19 cellular contexts compared by ENCODE assay signal in the genomic region with DNA sequence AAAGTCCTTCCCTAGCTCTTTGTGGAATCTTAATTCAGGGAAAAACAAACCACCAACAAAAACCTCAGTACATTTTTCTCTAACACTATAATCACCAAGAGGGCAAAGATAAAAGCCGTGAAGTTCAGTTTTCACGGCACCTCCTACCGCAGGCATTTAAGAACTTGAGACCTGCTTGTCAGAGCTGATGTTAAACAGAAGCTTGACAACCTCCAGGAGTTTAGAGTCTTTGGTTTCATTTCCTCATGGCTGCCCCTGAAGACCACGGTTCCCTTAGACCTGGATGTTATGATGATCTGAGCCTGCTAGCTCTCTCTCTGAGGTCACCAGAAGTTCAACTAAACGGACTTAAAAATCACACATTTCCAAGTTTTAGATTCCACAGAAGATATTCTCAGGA.
DNase-seq lines count a peak whose midpoint lies in the region; ATAC-seq, FAIRE-seq and TF ChIP-seq lines count a peak whose summit lies in the region.
"Had no signal": no experiment of that assay in that cellular context is flagged by ENCODE, and none has a peak within 500 bp of the region (broad histone marks: within the 10 kb centered on the region; RNA-seq: fewer than 3 reads in every experiment).

No MANE protein-coding gene starts in this region.

- ATAC-seq in GM18858 (IDR thresholded peaks at IDR 0.05; ENCODE audit: unreplicated experiment) (peak; percentile 69), HG03103 (IDR thresholded peaks at IDR 0.05; ENCODE audit: low read depth, unreplicated experiment) (peak; percentile 68)
- ATAC-seq: T-cell had no signal

- H3K27me3 ChIP-seq in astrocyte (ENCODE audit: insufficient read depth, low read length) (no peaks in the 10 kb centered on the region), parathyroid adenoma (ENCODE audit: control insufficient read depth, insufficient read depth, low read length) (no peaks in the 10 kb centered on the region)
- H3K27me3 ChIP-seq: right atrium auricular region, upper lobe of left lung had no signal

- no peak overlapping the region for H3K4me2 ChIP-seq in astrocyte (ENCODE audit: low read length)
- peak overlapping the region; percentile 67 for H3K4me2 ChIP-seq in parathyroid adenoma (ENCODE audit: low read length)
- H3K4me2 ChIP-seq: PC-9 had no signal

- no peaks in the 10 kb centered on the region for H3K79me2 ChIP-seq in astrocyte (ENCODE audit: insufficient read depth, low read length)
- no peaks in the 10 kb centered on the region for H3K79me2 ChIP-seq in parathyroid adenoma

- TF ChIP-seq CTCF in astrocyte (IDR thresholded peaks at IDR 0.05; ENCODE audit: insufficient read depth, low read depth, low read length) (no peak), parathyroid adenoma (IDR thresholded peaks at IDR 0.05) (no peak)

- H3K9me3 Mint-ChIP-seq in astrocyte (ENCODE audit: unreplicated experiment), result peaks cover 2% of the 10 kb centered on the region
- H3K9me3 Mint-ChIP-seq: activated naive CD8-positive, alpha-beta T cell treated with anti-CD3 and anti-CD28 coated beads, Interleukin-2, amount 10 ng/mL, durations not matched to agents 7 days and 5 days had no signal

- H3K27me3 Mint-ChIP-seq in astrocyte (ENCODE audit: low read depth, unreplicated experiment), result peaks cover 4% of the 10 kb centered on the region
- H3K27me3 Mint-ChIP-seq: activated naive CD8-positive, alpha-beta T cell treated with anti-CD3 and anti-CD28 coated beads, Interleukin-2, amount 10 ng/mL, durations not matched to agents 7 days and 5 days; B cell; naive B cell had no signal

- H3K4me1 Mint-ChIP-seq in astrocyte (ENCODE audit: low read depth, unreplicated experiment), result peaks cover 2% of the 10 kb centered on the region
- H3K4me1 Mint-ChIP-seq: activated naive CD8-positive, alpha-beta T cell treated with anti-CD3 and anti-CD28 coated beads, Interleukin-2, amount 10 ng/mL, durations not matched to agents 7 days and 5 days; B cell; naive B cell; T-cell had no signal

- no peaks in the 10 kb centered on the region for H3K36me3 Mint-ChIP-seq in astrocyte (ENCODE audit: low read depth, unreplicated experiment)
- H3K36me3 Mint-ChIP-seq: activated naive CD8-positive, alpha-beta T cell treated with anti-CD3 and anti-CD28 coated beads, Interleukin-2, amount 10 ng/mL, durations not matched to agents 7 days and 5 days; naive B cell; T-cell had no signal

- no peak overlapping the region for H2AFZ ChIP-seq in astrocyte (ENCODE audit: low read depth, low read length)
- H2AFZ ChIP-seq in parathyroid adenoma, result peak overlapping the region; percentile 56
- H2AFZ ChIP-seq: PC-9 had no signal

- no peaks in the 10 kb centered on the region for H3K4me1 ChIP-seq in astrocyte (ENCODE audit: insufficient read depth, low read length)
- H3K4me1 ChIP-seq in parathyroid adenoma, result no peaks in the 10 kb centered on the region
- H3K4me1 ChIP-seq: right atrium auricular region, upper lobe of left lung had no signal

- DNase-seq in astrocyte (ENCODE audit: low read depth) (peak; percentile 42), NCI-H69 (lab: John Stamatoyannopoulos, UW) (no peak), NCI-H1092 (lab: John Stamatoyannopoulos, UW) (no peak), NCI-H2081 treated with DMSO at 0.1 percent for 48 hours (lab: John Stamatoyannopoulos, UW) (no peak)
- DNase-seq: activated CD8-positive, alpha-beta memory T cell treated with anti-CD3 and anti-CD28 coated beads, Interleukin-2, amount 50 U/mL, for 4 hours; activated naive CD8-positive, alpha-beta T cell treated with anti-CD3 and anti-CD28 coated beads, Interleukin-2, amount 10 ng/mL, durations not matched to agents 7 days and 5 days; H7; naive B cell; PC-9; stimulated activated CD4-positive, alpha-beta T cell treated with anti-CD3 and anti-CD28 coated beads, Interleukin-4, amount 100 ng/mL, for 1 hour; T-cell; upper lobe of left lung had no signal

- H3K9me3 ChIP-seq in astrocyte (ENCODE audit: insufficient read depth, low read depth, low read length), result no peaks in the 10 kb centered on the region
- no peaks in the 10 kb centered on the region for H3K9me3 ChIP-seq in parathyroid adenoma (ENCODE audit: control insufficient read depth, low read length)
- H3K9me3 ChIP-seq: upper lobe of left lung had no signal

- no peak overlapping the region for H3K27ac Mint-ChIP-seq in astrocyte (ENCODE audit: unreplicated experiment)
- H3K27ac Mint-ChIP-seq: activated naive CD8-positive, alpha-beta T cell treated with anti-CD3 and anti-CD28 coated beads, Interleukin-2, amount 10 ng/mL, durations not matched to agents 7 days and 5 days; B cell; T-cell had no signal

- H3K27ac ChIP-seq in astrocyte (ENCODE audit: low read depth, low read length), result no peak overlapping the region
- no peak overlapping the region for H3K27ac ChIP-seq in parathyroid adenoma
- H3K27ac ChIP-seq: epithelial cell of prostate, PC-9, right atrium auricular region, upper lobe of left lung had no signal

- no peak overlapping the region for H3K4me3 Mint-ChIP-seq in astrocyte (ENCODE audit: unreplicated experiment)
- H3K4me3 Mint-ChIP-seq: activated naive CD8-positive, alpha-beta T cell treated with anti-CD3 and anti-CD28 coated beads, Interleukin-2, amount 10 ng/mL, durations not matched to agents 7 days and 5 days; B cell; naive B cell; T-cell had no signal

- H3K9ac ChIP-seq in astrocyte (ENCODE audit: low read length) (no peak overlapping the region), parathyroid adenoma (no peak overlapping the region)

- H3K4me3 ChIP-seq in astrocyte (ENCODE audit: insufficient read depth, low read depth, low read length) (no peak overlapping the region), parathyroid adenoma (ENCODE audit: low read depth, low read length) (no peak overlapping the region)
- H3K4me3 ChIP-seq: PC-9, right atrium auricular region, upper lobe of left lung had no signal

- FAIRE-seq in astrocyte (lab: Jason Lieb, UNC), result no peak
- FAIRE-seq: GM19239 had no signal

- H3K36me3 ChIP-seq in astrocyte (ENCODE audit: insufficient read depth, low read length) (no peaks in the 10 kb centered on the region), parathyroid adenoma (ENCODE audit: control insufficient read depth, insufficient read depth, low read length) (no peaks in the 10 kb centered on the region)
- H3K36me3 ChIP-seq: right atrium auricular region, upper lobe of left lung had no signal

- no peaks in the 10 kb centered on the region for H4K20me1 ChIP-seq in astrocyte (ENCODE audit: insufficient read depth, low read length)
